11 cellular contexts compared by ENCODE assay signal in genomic region chr11:117816846-117817212, GRCh38. TPM values are rescaled to one million over a fixed set of nuclear protein-coding genes. Genes with fewer than 3 reads are reported as not detected.
A peak's percentile ranks its signal among the peaks of the same experiment; 100 is the strongest.
DNase-seq lines count a peak whose midpoint lies in the region; ATAC-seq and TF ChIP-seq lines count a peak whose summit lies in the region.
"Had no signal": no experiment of that assay in that cellular context is flagged by ENCODE, and none has a peak within 500 bp of the region (broad histone marks: within the 10 kb centered on the region; RNA-seq: fewer than 3 reads in every experiment).

No MANE protein-coding gene starts in this region.

- H3K27ac Mint-ChIP-seq in activated naive CD8-positive, alpha-beta T cell = peak overlapping the region; percentile 94
- H3K27ac Mint-ChIP-seq in memory B cell (peak overlapping the region; percentile 95), WTC11 (no peak overlapping the region)

- no peaks in the 10 kb centered on the region for H3K27me3 Mint-ChIP-seq in activated naive CD8-positive, alpha-beta T cell
- H3K27me3 Mint-ChIP-seq in memory B cell = peaks cover 2% of the 10 kb centered on the region
- H3K27me3 Mint-ChIP-seq in WTC11 (ENCODE audit: low read depth) = peaks cover 5% of the 10 kb centered on the region; the same call in 1 of the 2 replicates

- CTCF ChIA-PET in WTC11 (lab: Charles Lee) = interaction anchor here (0.6 to 13.0 kb wide), 31 partner anchors 8 to 678 kb away, joined by 3 to 336 read pairs (median 5); partner anchors contain the start of genes CEP164, DSCAML1 and IL10RA

- TF ChIP-seq CTCF in GM12865 (IDR thresholded peaks at IDR 0.05; ENCODE audit: insufficient read depth, low read depth, low read length, missing control alignments) = no peak
- TF ChIP-seq CTCF in WTC11 (IDR thresholded peaks at IDR 0.05) = no peak

- H3K4me1 Mint-ChIP-seq in activated naive CD8-positive, alpha-beta T cell (ENCODE audit: low read depth) = peaks cover 58% of the 10 kb centered on the region
- H3K4me1 Mint-ChIP-seq in memory B cell = peaks cover 38% of the 10 kb centered on the region
- H3K4me1 Mint-ChIP-seq in WTC11 = peaks cover 52% of the 10 kb centered on the region

- ATAC-seq in memory B cell (ENCODE audit: low read depth) = no peak
- no peak for ATAC-seq in HG03039 (IDR thresholded peaks at IDR 0.05; ENCODE audit: unreplicated experiment)
- ATAC-seq in WTC11 = no peak

- H3K4me3 ChIP-seq in GM12865 (ENCODE audit: low read depth, low read length) = peak overlapping the region; percentile 56

- POLR2A ChIA-PET in WTC11 (lab: Charles Lee) = no interaction called here

- DNase-seq in ACHN = peak; percentile 30
- peak; percentile 64 for DNase-seq in GM12865 (ENCODE audit: low read depth)
- peak in 1 of 2 donors; percentile 53 for DNase-seq in memory B cell (ENCODE audit: low spot score in 2 of 2)
- DNase-seq in GM19240 (ENCODE audit: insufficient read length, low spot score) = no peak
- no peak for DNase-seq in WTC11 (ENCODE audit: low spot score)
- DNase-seq in stimulated activated CD4-positive, alpha-beta T cell treated with anti-CD3 and anti-CD28 coated beads, Interleukin-15, amount 100 ng/mL, for 24 hours = no peak
- DNase-seq: activated naive CD4-positive, alpha-beta T cell; midbrain had no signal

- no peak overlapping the region for H3K4me3 Mint-ChIP-seq in activated naive CD8-positive, alpha-beta T cell
- H3K4me3 Mint-ChIP-seq in memory B cell (peak overlapping the region; percentile 83), WTC11 (no peak overlapping the region)

- H3K9me3 Mint-ChIP-seq in activated naive CD8-positive, alpha-beta T cell (ENCODE audit: low read depth) = no peaks in the 10 kb centered on the region
- no peaks in the 10 kb centered on the region for H3K9me3 Mint-ChIP-seq in memory B cell
- no peaks in the 10 kb centered on the region for H3K9me3 Mint-ChIP-seq in WTC11

- in situ Hi-C loops in ACHN (cut with HindIII; ENCODE audit: low pct_ligation_motif_present, low pct_unique_long_range_greater_than_20kb, low sequenced_read_pairs) = loop anchor here (25.0 kb wide), 1 partner anchor 380 kb away; no protein-coding TSS in a partner anchor

- H3K36me3 Mint-ChIP-seq in activated naive CD8-positive, alpha-beta T cell = no peaks in the 10 kb centered on the region
- H3K36me3 Mint-ChIP-seq in memory B cell = no peaks in the 10 kb centered on the region
- H3K36me3 Mint-ChIP-seq in WTC11 = no peaks in the 10 kb centered on the region

TF ChIP-seq in WTC11, 78 proteins besides CTCF, POLR2A, EP300 and RAD21 (continues in another document):
- TF ChIP-seq NR1H2 (CRISPR knock-in tag; IDR thresholded peaks at IDR 0.05) (no peak), NFATC4 (CRISPR knock-in tag; IDR thresholded peaks at IDR 0.05) (no peak), PRDM15 (CRISPR knock-in tag; IDR thresholded peaks at IDR 0.05) (no peak), GTF2I (CRISPR knock-in tag; conservative IDR thresholded peaks at IDR 0.05) (no peak), ZNF263 (CRISPR knock-in tag; IDR thresholded peaks at IDR 0.05; ENCODE audit: low read depth) (no peak), ZNF121 (CRISPR knock-in tag; IDR thresholded peaks at IDR 0.05) (no peak), TP53 (CRISPR knock-in tag; IDR thresholded peaks at IDR 0.05) (no peak), CDX4 (CRISPR knock-in tag; IDR thresholded peaks at IDR 0.05; ENCODE audit: borderline replicate concordance) (no peak), PRRX2 (CRISPR knock-in tag; IDR thresholded peaks at IDR 0.05) (no peak), NFYB (CRISPR knock-in tag; conservative IDR thresholded peaks at IDR 0.05; ENCODE audit: low read depth) (no peak), ZNF232 (CRISPR knock-in tag; IDR thresholded peaks at IDR 0.05) (no peak), GABPB1 (CRISPR knock-in tag; IDR thresholded peaks at IDR 0.05) (no peak), JAZF1 (CRISPR knock-in tag; IDR thresholded peaks at IDR 0.05) (no peak), ESRRA (CRISPR knock-in tag; IDR thresholded peaks at IDR 0.05; ENCODE audit: borderline replicate concordance) (no peak)
- TF ChIP-seq, protein P1, sequence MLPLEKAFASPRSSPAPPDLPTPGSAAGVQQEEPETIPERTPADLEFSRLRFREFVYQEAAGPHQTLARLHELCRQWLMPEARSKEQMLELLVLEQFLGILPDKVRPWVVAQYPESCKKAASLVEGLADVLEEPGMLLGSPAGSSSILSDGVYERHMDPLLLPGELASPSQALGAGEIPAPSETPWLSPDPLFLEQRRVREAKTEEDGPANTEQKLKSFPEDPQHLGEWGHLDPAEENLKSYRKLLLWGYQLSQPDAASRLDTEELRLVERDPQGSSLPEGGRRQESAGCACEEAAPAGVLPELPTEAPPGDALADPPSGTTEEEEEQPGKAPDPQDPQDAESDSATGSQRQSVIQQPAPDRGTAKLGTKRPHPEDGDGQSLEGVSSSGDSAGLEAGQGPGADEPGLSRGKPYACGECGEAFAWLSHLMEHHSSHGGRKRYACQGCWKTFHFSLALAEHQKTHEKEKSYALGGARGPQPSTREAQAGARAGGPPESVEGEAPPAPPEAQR (CRISPR knock-in tag; IDR thresholded peaks at IDR 0.05) = no peak
- TF ChIP-seq, protein P2, sequence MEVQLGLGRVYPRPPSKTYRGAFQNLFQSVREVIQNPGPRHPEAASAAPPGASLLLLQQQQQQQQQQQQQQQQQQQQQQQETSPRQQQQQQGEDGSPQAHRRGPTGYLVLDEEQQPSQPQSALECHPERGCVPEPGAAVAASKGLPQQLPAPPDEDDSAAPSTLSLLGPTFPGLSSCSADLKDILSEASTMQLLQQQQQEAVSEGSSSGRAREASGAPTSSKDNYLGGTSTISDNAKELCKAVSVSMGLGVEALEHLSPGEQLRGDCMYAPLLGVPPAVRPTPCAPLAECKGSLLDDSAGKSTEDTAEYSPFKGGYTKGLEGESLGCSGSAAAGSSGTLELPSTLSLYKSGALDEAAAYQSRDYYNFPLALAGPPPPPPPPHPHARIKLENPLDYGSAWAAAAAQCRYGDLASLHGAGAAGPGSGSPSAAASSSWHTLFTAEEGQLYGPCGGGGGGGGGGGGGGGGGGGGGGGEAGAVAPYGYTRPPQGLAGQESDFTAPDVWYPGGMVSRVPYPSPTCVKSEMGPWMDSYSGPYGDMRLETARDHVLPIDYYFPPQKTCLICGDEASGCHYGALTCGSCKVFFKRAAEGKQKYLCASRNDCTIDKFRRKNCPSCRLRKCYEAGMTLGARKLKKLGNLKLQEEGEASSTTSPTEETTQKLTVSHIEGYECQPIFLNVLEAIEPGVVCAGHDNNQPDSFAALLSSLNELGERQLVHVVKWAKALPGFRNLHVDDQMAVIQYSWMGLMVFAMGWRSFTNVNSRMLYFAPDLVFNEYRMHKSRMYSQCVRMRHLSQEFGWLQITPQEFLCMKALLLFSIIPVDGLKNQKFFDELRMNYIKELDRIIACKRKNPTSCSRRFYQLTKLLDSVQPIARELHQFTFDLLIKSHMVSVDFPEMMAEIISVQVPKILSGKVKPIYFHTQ (CRISPR knock-in tag; IDR thresholded peaks at IDR 0.05) = no peak

RNA-seq across cellular contexts. Expression of gene FXYD2, which starts 7.7 kb away (rescaled TPM):
- total RNA-seq in WTC11 (2021) = 1.4 to 2.1 TPM (median 1.6 TPM) in 3 replicates
- total RNA-seq: SK-MEL-5 had no signal

RNA-seq across cellular contexts. Expression of gene DSCAML1, which starts 19.8 kb away (rescaled TPM):
- total RNA-seq in WTC11 (2021) = 0.25 to 0.90 TPM (median 0.82 TPM) in 3 replicates
- total RNA-seq: SK-MEL-5 had no signal

RNA-seq across cellular contexts. Expression of gene FXYD6, which starts 59.6 kb away (rescaled TPM):
- 26.2 to 31.6 TPM (median 30.1 TPM) in 3 replicates for total RNA-seq in WTC11 (2021)

Comparison
In these comparisons a context has a peak if more than half of its experiments do, and no peak if none do; other contexts are left out.
1. DNase-seq: peak in ACHN (single experiment) and GM12865 (single experiment); none in GM19240 (single experiment), WTC11 (single experiment) and stimulated activated CD4-positive, alpha-beta T cell treated with anti-CD3 and anti-CD28 coated beads, Interleukin-15, amount 100 ng/mL, for 24 hours (single experiment).